In the genomic region with DNA sequence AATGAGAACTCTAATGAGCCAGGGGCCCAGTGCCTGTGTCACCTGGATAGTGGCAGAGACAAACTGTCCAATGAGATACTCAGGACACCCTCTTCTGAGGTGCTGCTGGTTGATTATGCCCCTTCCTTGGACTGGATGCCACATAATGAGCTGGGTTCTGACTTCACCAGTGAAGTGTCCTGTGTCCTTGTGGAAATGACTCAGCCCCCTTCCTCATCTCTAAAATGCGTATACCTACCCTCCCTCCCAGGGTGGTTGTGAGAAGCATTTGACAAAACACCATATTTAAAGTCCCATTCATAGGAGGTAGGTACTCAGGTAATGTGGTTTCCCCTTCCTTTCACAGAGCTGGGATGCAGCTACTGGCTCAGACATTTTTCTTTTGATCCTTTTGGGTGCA, we compare ENCODE assay signal across 22 cellular contexts.
"Had no signal": no experiment of that assay in that cellular context is flagged by ENCODE, and none has a peak within 500 bp of the region (broad histone marks: within the 10 kb centered on the region; RNA-seq: fewer than 3 reads in every experiment).

No MANE protein-coding gene starts in this region.

- H3K4me1 ChIP-seq: prostate gland, testis had no signal

- H3K36me3 ChIP-seq: adrenal gland, esophagus squamous epithelium, heart right ventricle, lower lobe of right lung, prostate gland, spleen, vagina had no signal

- H3K9me3 ChIP-seq: adrenal gland, esophagus squamous epithelium, lower lobe of right lung, prostate gland, spleen, testis, vagina had no signal

- ATAC-seq: effector memory CD8-positive, alpha-beta T cell; heart right ventricle; lower lobe of right lung; naive thymus-derived CD8-positive, alpha-beta T cell had no signal

- H3K4me3 ChIP-seq: adrenal gland, esophagus squamous epithelium, heart right ventricle, lower lobe of right lung, prostate gland, spleen, testis, vagina had no signal

- H3K27ac ChIP-seq: adrenal gland, esophagus squamous epithelium, heart right ventricle, lower lobe of right lung, prostate gland, spleen, testis, vagina had no signal

- FAIRE-seq: astrocyte, keratinocyte had no signal

- DNase-seq: activated CD4-positive, alpha-beta T cell treated with anti-CD3 and anti-CD28 coated beads for 4 hours; activated CD4-positive, alpha-beta T cell treated with anti-CD3 and anti-CD28 coated beads, Interleukin-2, amount 50 U/mL, for 48 hours; activated CD4-positive, CD25-positive, alpha-beta regulatory T cell; activated naive CD4-positive, alpha-beta T cell; activated T-cell treated with anti-CD3 and anti-CD28 coated beads, Interleukin-2, amount 50 U/mL, for 1 hour; central memory CD4-positive, alpha-beta T cell; effector memory CD8-positive, alpha-beta T cell; esophagus squamous epithelium; heart right ventricle; lower lobe of right lung; naive thymus-derived CD8-positive, alpha-beta T cell; spleen; stimulated activated CD4-positive, alpha-beta T cell treated with anti-CD3 and anti-CD28 coated beads, Interleukin-4, amount 100 ng/mL, for 1 hour; stimulated activated naive CD4-positive, alpha-beta T cell; T1000; testis; trophoblast cell had no signal

- H3K27me3 ChIP-seq: adrenal gland, esophagus squamous epithelium, heart right ventricle, testis, vagina had no signal
